ENCODE assay signal across 8 cellular contexts in genomic region chr11:111604392-111605009, GRCh38. TPM values are rescaled to one million over a fixed set of nuclear protein-coding genes. Genes with fewer than 3 reads are reported as not detected.
DNase-seq lines count a peak whose midpoint lies in the region; TF ChIP-seq lines count a peak whose summit lies in the region.

No MANE protein-coding gene starts in this region.

- 0 out of 2 replicates have a peak, but pooled peaks cover 7% of the 10 kb centered on the region for H3F3A ChIP-seq in MM.1S (ENCODE audit: insufficient read depth, low read length)
- peaks cover 12% of the 10 kb centered on the region for H3F3A ChIP-seq in SU-DHL-6 (ENCODE audit: insufficient read depth)

- no peaks in the 10 kb centered on the region for H3K9me3 ChIP-seq in MM.1S (replicated peaks; ENCODE audit: insufficient read depth, low read length)
- no peaks in the 10 kb centered on the region for H3K9me3 ChIP-seq in SU-DHL-6 (ENCODE audit: insufficient read depth, low read length)

- DNase-seq in SIG-M5 treated with dmso at 0.1 percent for 504 hours (lab: John Stamatoyannopoulos, UW; ENCODE audit: unreplicated experiment) (peak; percentile 36), SIG-M5 (lab: John Stamatoyannopoulos, UW) (no peak), MM.1S (peak; percentile 66), epithelial cell of esophagus (ENCODE audit: low read depth) (peak; percentile 51), neural crest cell (ENCODE audit: low read depth, low spot score) (no peak), GDM1 (lab: John Stamatoyannopoulos, UW) (no peak), A172 (ENCODE audit: low spot score) (no peak)

- H3K27ac ChIP-seq in MM.1S (ENCODE audit: low read length) (no peak overlapping the region), SU-DHL-6 (ENCODE audit: low read depth, low read length) (no peak overlapping the region)

- TF ChIP-seq CTCF in MM.1S (IDR thresholded peaks at IDR 0.05; ENCODE audit: low read length) (peak; percentile 54), SU-DHL-6 (IDR thresholded peaks at IDR 0.05; ENCODE audit: insufficient read depth, low read length, poor library complexity, severe bottlenecking) (peak; percentile 52), epithelial cell of esophagus (IDR thresholded peaks at IDR 0.05; ENCODE audit: insufficient read depth, low read depth, low read length, missing control alignments) (peak; percentile 62), neural crest cell (conservative IDR thresholded peaks at IDR 0.05) (peak; percentile 76)

- no peak overlapping the region for H3K27ac Mint-ChIP-seq in neural crest cell (ENCODE audit: unreplicated experiment)

- peaks cover 16% of the 10 kb centered on the region for H3K4me1 ChIP-seq in MM.1S (ENCODE audit: low read length)

- no peak overlapping the region for H3K9ac ChIP-seq in MM.1S (ENCODE audit: low read length)
- 0 out of 2 replicates have a peak overlapping the region, but pooled peaks have one; percentile 84 for H3K9ac ChIP-seq in SU-DHL-6 (ENCODE audit: low read length)

- H3K4me2 ChIP-seq in MM.1S (ENCODE audit: low read depth, low read length), result peak overlapping the region; percentile 92; the same call in 1 of the 2 replicates
- H3K4me2 ChIP-seq in SU-DHL-6 (ENCODE audit: low read depth, low read length, poor library complexity, severe bottlenecking), result peak overlapping the region; percentile 77

- H3K4me3 Mint-ChIP-seq in neural crest cell, result peak overlapping the region; percentile 98

- H3K79me2 ChIP-seq in MM.1S (ENCODE audit: low read length) (peaks cover 39% of the 10 kb centered on the region), SU-DHL-6 (ENCODE audit: insufficient read depth, low read length) (peaks cover 38% of the 10 kb centered on the region)

- H3K36me3 ChIP-seq in MM.1S (replicated peaks; ENCODE audit: insufficient read depth, low read length) (no peaks in the 10 kb centered on the region), SU-DHL-6 (ENCODE audit: low read length) (no peaks in the 10 kb centered on the region)

- no peaks in the 10 kb centered on the region for H3K9me2 ChIP-seq in MM.1S (replicated peaks; ENCODE audit: insufficient read depth, low read length)
- H3K9me2 ChIP-seq in SU-DHL-6 (replicated peaks; ENCODE audit: insufficient read depth, low read length), result no peaks in the 10 kb centered on the region

- H3K27me3 Mint-ChIP-seq in neural crest cell (ENCODE audit: low read depth), result no peaks in the 10 kb centered on the region

- H4K20me1 ChIP-seq in MM.1S (ENCODE audit: insufficient read depth, low read length) (no peaks in the 10 kb centered on the region; the same call in 1 of the 2 replicates), SU-DHL-6 (ENCODE audit: low read depth, low read length) (0 out of 2 replicates have a peak, but pooled peaks cover 10% of the 10 kb centered on the region)

- no peaks in the 10 kb centered on the region for H3K9me3 Mint-ChIP-seq in neural crest cell

- H3K4me3 ChIP-seq in MM.1S (ENCODE audit: low read length), result no peak overlapping the region
- H3K4me3 ChIP-seq in SU-DHL-6 (ENCODE audit: insufficient read depth, low read length, poor library complexity, severe bottlenecking), result no peak overlapping the region
- H3K4me3 ChIP-seq in epithelial cell of esophagus (ENCODE audit: low read length), result no peak overlapping the region

- H3K27me3 ChIP-seq in MM.1S (replicated peaks; ENCODE audit: insufficient read depth, low read length) (no peaks in the 10 kb centered on the region), SU-DHL-6 (ENCODE audit: low read length) (no peaks in the 10 kb centered on the region)

- no peak overlapping the region for H2AFZ ChIP-seq in MM.1S (ENCODE audit: low read length)
- no peak overlapping the region for H2AFZ ChIP-seq in SU-DHL-6 (ENCODE audit: low read depth, low read length, severe bottlenecking)

- peaks cover 30% of the 10 kb centered on the region for H3K4me1 Mint-ChIP-seq in neural crest cell

- H3K36me3 Mint-ChIP-seq in neural crest cell (ENCODE audit: low read depth), result no peaks in the 10 kb centered on the region

RNA-seq across cellular contexts. Expression of gene SIK2, which starts 2.3 kb away (rescaled TPM):
- 21.8 and 24.7 TPM in 2 replicates for total RNA-seq in neural crest cell
- total RNA-seq in A172 (2014; rRNA removed; shearing (Covaris generic)), result 7.2 and 8.5 TPM in 2 replicates

Comparison
In these comparisons a context has a peak if more than half of its experiments do, and no peak if none do; other contexts are left out.
1. DNase-seq: peak in SIG-M5 treated with dmso at 0.1 percent for 504 hours (single experiment), MM.1S (single experiment) and epithelial cell of esophagus (single experiment); none in SIG-M5 (single experiment), neural crest cell (single experiment), GDM1 (single experiment) and A172 (single experiment).
2. Peak in every context shown above with its lines, with median percentiles within 50 percentile points of each other: CTCF ChIP-seq.